In the genomic region with DNA sequence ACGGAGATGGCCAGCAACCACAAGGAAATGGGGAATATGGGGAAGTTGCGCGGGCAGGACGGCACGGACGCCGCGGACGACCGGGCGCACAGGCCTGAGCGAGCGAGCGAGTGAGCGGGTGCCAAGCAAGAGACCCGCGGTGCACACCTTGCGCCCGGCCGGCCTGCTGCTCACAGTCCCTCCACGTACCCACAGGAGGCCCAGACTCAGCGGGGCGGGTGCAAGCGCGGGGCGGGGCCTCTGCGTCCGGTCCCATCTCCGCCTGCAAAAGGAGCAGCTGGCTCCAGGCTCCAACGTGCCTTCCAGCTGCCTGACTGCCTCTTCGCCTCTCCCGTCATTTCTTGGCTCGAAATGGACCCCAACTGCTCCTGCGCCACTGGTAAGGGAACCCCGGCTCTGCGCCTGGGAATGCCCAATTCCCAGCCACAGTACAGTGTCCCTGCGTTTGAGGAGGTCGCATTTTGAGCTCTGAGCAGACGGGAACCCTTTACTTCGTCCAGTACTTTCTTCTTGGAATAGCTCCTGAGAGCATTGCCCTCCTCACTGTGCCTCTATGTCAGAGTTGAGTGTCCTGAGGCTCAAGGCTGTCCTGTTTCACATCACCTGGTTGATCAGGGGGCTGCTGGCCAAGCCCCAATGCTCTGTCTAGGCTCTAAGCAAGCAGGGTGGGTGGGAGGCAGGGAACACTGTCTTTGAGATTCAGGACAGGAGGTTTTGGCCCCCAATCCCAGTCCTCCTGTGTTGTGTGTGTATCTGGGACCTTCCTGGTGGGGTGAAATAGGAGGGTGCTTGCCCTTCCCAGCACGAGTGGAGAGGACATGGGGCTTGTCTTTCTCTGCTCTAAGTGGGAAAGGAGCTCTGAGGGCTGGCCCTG, we compare ENCODE assay signal across 10 cellular contexts. TPM values are rescaled to one million over a fixed set of nuclear protein-coding genes. Genes with fewer than 3 reads are reported as not detected.
A peak's percentile ranks its signal among the peaks of the same experiment; 100 is the strongest.
DNase-seq lines count a peak whose midpoint lies in the region; ATAC-seq, FAIRE-seq and TF ChIP-seq lines count a peak whose summit lies in the region.
"Had no signal": no experiment of that assay in that cellular context is flagged by ENCODE, and none has a peak within 500 bp of the region (broad histone marks: within the 10 kb centered on the region; RNA-seq: fewer than 3 reads in every experiment).

No MANE protein-coding gene starts in this region.

- H3K27me3 ChIP-seq in endocrine pancreas (ENCODE audit: control insufficient read depth, insufficient read depth, low read length) (no peaks in the 10 kb centered on the region), stomach (peaks cover 0 to 17% (median 0%) of the 10 kb centered on the region in 3 donors), BE2C (no peaks in the 10 kb centered on the region)

- TF ChIP-seq EP300 in stomach (IDR thresholded peaks at IDR 0.05): no peak

- H3K9me3 Mint-ChIP-seq in WTC11: no peaks in the 10 kb centered on the region

- H3K9me3 ChIP-seq in endocrine pancreas (ENCODE audit: control insufficient read depth, low read length) (no peaks in the 10 kb centered on the region), mesodermal cell (ENCODE audit: control insufficient read depth, low read length) (no peaks in the 10 kb centered on the region), stomach (no peaks in the 10 kb centered on the region), BE2C (no peaks in the 10 kb centered on the region)

- 11 to 13% methylated on average over 22 to 25 of the region's 41 CpGs for WGBS in mesodermal cell (ENCODE audit: insufficient coverage in 2 of 2), 2 experiments
- 1 to 5% (median 3%) methylated on average over 23 to 40 of the region's 41 CpGs for WGBS in stomach, 5 donors

- CTCF ChIA-PET in WTC11 (lab: Charles Lee): interaction anchor here (0.9 to 2.4 kb wide), 10 partner anchors 9 to 235 kb away, joined by 3 to 11 read pairs (median 4); a partner anchor contains a TSS

- peak overlapping the region; percentile 78 for H3K4me3 Mint-ChIP-seq in WTC11

- peak overlapping the region; percentile 22 for H3K9ac ChIP-seq in endocrine pancreas (ENCODE audit: control insufficient read depth, insufficient read depth, low read length)

- H3K27ac ChIP-seq in mesodermal cell (ENCODE audit: low read depth, low read length, severe bottlenecking) (no peak overlapping the region), stomach (peak overlapping the region; percentile 64 to 77 (median 70))
- H3K27ac ChIP-seq: epithelial cell of prostate had no signal

- TF ChIP-seq POLR2A in stomach (IDR thresholded peaks at IDR 0.05): no peak

- H3K4me3 ChIP-seq in endocrine pancreas (ENCODE audit: control insufficient read depth, insufficient read depth, low read length): no peak overlapping the region
- H3K4me3 ChIP-seq in mesodermal cell (ENCODE audit: extremely low read depth, insufficient read depth, low read length, poor library complexity, severe bottlenecking): peak overlapping the region; percentile 22
- H3K4me3 ChIP-seq in stomach: peak overlapping the region; percentile 42 to 47 (median 44)
- no peak overlapping the region for H3K4me3 ChIP-seq in BE2C (ENCODE audit: low read depth, low read length)

- DNase-seq in EL (peak; percentile 65), WTC11 (ENCODE audit: low spot score) (peak; percentile 66), stomach (peak; percentile 80), D721Med (ENCODE audit: insufficient read length, low spot score) (no peak), BE2C (no peak)

- POLR2A ChIA-PET in WTC11 (lab: Charles Lee): interaction anchor here (0.8 to 2.6 kb wide), 7 partner anchors 8 to 63 kb away, joined by 3 to 12 read pairs (median 4); a partner anchor contains a TSS

- H3K27me3 Mint-ChIP-seq in WTC11 (ENCODE audit: low read depth): peaks cover 95% of the 10 kb centered on the region

- no peak for TF ChIP-seq CTCF in WTC11 (IDR thresholded peaks at IDR 0.05)
- TF ChIP-seq CTCF in stomach (IDR thresholded peaks at IDR 0.05): peak in 1 of 7 experiments; percentile 3
- TF ChIP-seq CTCF in D721Med (IDR thresholded peaks at IDR 0.05; ENCODE audit: insufficient read depth, missing control alignments): no peak
- TF ChIP-seq CTCF in BE2C (IDR thresholded peaks at IDR 0.05; ENCODE audit: low read depth, low read length): no peak

- H3K27ac Mint-ChIP-seq in WTC11: no peak overlapping the region

- ATAC-seq in WTC11: peak; percentile 47
- ATAC-seq in HG02885 (IDR thresholded peaks at IDR 0.05; ENCODE audit: poor library complexity, unreplicated experiment): no peak
- ATAC-seq: HCT116 had no signal

- H3K36me3 Mint-ChIP-seq in WTC11: no peaks in the 10 kb centered on the region

- peaks cover 49% of the 10 kb centered on the region for H3K4me1 Mint-ChIP-seq in WTC11

- H3K36me3 ChIP-seq in endocrine pancreas (ENCODE audit: control insufficient read depth, insufficient read depth, low read length) (no peaks in the 10 kb centered on the region), mesodermal cell (ENCODE audit: control insufficient read depth, insufficient read depth, low read length) (no peaks in the 10 kb centered on the region), stomach (no peaks in the 10 kb centered on the region), BE2C (no peaks in the 10 kb centered on the region)

- H3K4me1 ChIP-seq in endocrine pancreas (ENCODE audit: control insufficient read depth, insufficient read depth, low read length) (no peaks in the 10 kb centered on the region), mesodermal cell (ENCODE audit: control insufficient read depth, insufficient read depth, low read length, poor library complexity, severe bottlenecking) (peaks cover 6% of the 10 kb centered on the region), stomach (peaks cover 14 to 39% (median 22%) of the 10 kb centered on the region in 4 donors), BE2C (no peaks in the 10 kb centered on the region)

- FAIRE-seq in D721Med (lab: Jason Lieb, UNC): no peak

- intact Hi-C loops in stomach (cut with DNase I; ENCODE audit: low total_unique reads): no loop called here

TF ChIP-seq in WTC11, 78 proteins besides CTCF, POLR2A, EP300 and RAD21 (continues in another document):
- TF ChIP-seq, protein P1, sequence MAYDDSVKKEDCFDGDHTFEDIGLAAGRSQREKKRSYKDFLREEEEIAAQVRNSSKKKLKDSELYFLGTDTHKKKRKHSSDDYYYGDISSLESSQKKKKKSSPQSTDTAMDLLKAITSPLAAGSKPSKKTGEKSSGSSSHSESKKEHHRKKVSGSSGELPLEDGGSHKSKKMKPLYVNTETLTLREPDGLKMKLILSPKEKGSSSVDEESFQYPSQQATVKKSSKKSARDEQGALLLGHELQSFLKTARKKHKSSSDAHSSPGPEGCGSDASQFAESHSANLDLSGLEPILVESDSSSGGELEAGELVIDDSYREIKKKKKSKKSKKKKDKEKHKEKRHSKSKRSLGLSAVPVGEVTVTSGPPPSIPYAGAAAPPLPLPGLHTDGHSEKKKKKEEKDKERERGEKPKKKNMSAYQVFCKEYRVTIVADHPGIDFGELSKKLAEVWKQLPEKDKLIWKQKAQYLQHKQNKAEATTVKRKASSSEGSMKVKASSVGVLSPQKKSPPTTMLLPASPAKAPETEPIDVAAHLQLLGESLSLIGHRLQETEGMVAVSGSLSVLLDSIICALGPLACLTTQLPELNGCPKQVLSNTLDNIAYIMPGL (CRISPR knock-in tag; IDR thresholded peaks at IDR 0.05): no peak
- TF ChIP-seq TP53 (CRISPR knock-in tag; IDR thresholded peaks at IDR 0.05): 0 out of 2 replicates have a peak, but pooled peaks have one; percentile 72

RNA-seq across cellular contexts. Expression of a gene that starts 8.1 kb away (rescaled TPM):
- 92.7 to 114 TPM (median 103 TPM) in 3 replicates for total RNA-seq in WTC11 (2021)
- 2.5 TPM for polyA plus RNA-seq in mesodermal cell (2013, experiment 1 of 2)
- 2.8 TPM for polyA plus RNA-seq in mesodermal cell (2013, experiment 2 of 2)
- 100 to 1,000 TPM in 4 of 5 donors, 10 to 100 TPM in 1; 16.1 to 704 (median 292) TPM for total RNA-seq in stomach
- polyA plus RNA-seq in stomach: 1,000 to 10,000 TPM in 2 of 3 donors, 100 to 1,000 TPM in 1; 445 to 1,956 (median 1,098) TPM
- polyA plus RNA-seq in BE2C (2012; ENCODE audit: insufficient read depth, insufficient read length, low read depth): not detected

RNA-seq across cellular contexts. Expression of a gene that starts 9.1 kb away (rescaled TPM):
- total RNA-seq in WTC11 (2021) (139 to 173 TPM (median 149 TPM) in 3 replicates), stomach (100 to 1,000 TPM in 3 of 5 donors, 10 to 100 TPM in 2; 38.8 to 291 (median 111) TPM)
- 17.4 TPM for polyA plus RNA-seq in mesodermal cell (2013, experiment 1 of 2)
- polyA plus RNA-seq in mesodermal cell (2013, experiment 2 of 2): 19.9 TPM
- 1,000 to 10,000 TPM in 2 of 3 donors, 100 to 1,000 TPM in 1; 949 to 1,839 (median 1,778) TPM for polyA plus RNA-seq in stomach
- 30.8 TPM for polyA plus RNA-seq in BE2C (2012; ENCODE audit: insufficient read depth, insufficient read length, low read depth)

RNA-seq across cellular contexts. Expression of a gene that starts 15.0 kb away (rescaled TPM):
- 4.5 to 4.8 TPM (median 4.7 TPM) in 3 replicates for total RNA-seq in WTC11 (2021)
- not detected for polyA plus RNA-seq in mesodermal cell (2013, experiment 1 of 2)
- not detected for polyA plus RNA-seq in mesodermal cell (2013, experiment 2 of 2)
- total RNA-seq in stomach: 10 to 100 TPM in 3 of 5 donors, 1 to 10 TPM in 1, not detected in 1; 5.2 to 57.4 (median 25.3) TPM
- 100 to 1,000 TPM; 135 to 155 (median 138) TPM for polyA plus RNA-seq in stomach
- polyA plus RNA-seq in BE2C (2012; ENCODE audit: insufficient read depth, insufficient read length, low read depth): not detected

RNA-seq across cellular contexts. Expression of a gene that starts 21.0 kb away (rescaled TPM):
- 0.94 to 2.8 TPM in 2 of 3 replicates, not detected in the other for total RNA-seq in WTC11 (2021)
- not detected for polyA plus RNA-seq in mesodermal cell (2013, experiment 1 of 2)
- not detected for polyA plus RNA-seq in mesodermal cell (2013, experiment 2 of 2)
- total RNA-seq in stomach: 10 to 100 TPM in 2 of 5 donors, 1 to 10 TPM in 2, not detected in 1; 3.3 to 56.7 (median 25.5) TPM
- 100 to 1,000 TPM; 117 to 185 (median 169) TPM for polyA plus RNA-seq in stomach
- not detected for polyA plus RNA-seq in BE2C (2012; ENCODE audit: insufficient read depth, insufficient read length, low read depth)

RNA-seq across cellular contexts. Expression of a gene that starts 28.1 kb away (rescaled TPM):
- 0.71 to 1.2 TPM (median 0.77 TPM) in 3 replicates for total RNA-seq in WTC11 (2021)
- polyA plus RNA-seq in mesodermal cell (2013, experiment 1 of 2): not detected
- not detected for polyA plus RNA-seq in mesodermal cell (2013, experiment 2 of 2)
- total RNA-seq in stomach: 1 to 10 TPM in 1 of 5 donors, not detected in 4; 2.2 TPM
- polyA plus RNA-seq in stomach: 1 to 10 TPM; 3.1 to 5.0 (median 4.9) TPM
- not detected for polyA plus RNA-seq in BE2C (2012; ENCODE audit: insufficient read depth, insufficient read length, low read depth)

Comparison
In these comparisons a context has a peak if more than half of its experiments do, and no peak if none do; other contexts are left out.
1. DNase-seq: peak in EL (single experiment), WTC11 (single experiment) and stomach (single experiment); none in D721Med (single experiment) and BE2C (single experiment).
2. H3K4me3 ChIP-seq: peak in mesodermal cell (single experiment) and stomach (4 of 4); none in endocrine pancreas (single experiment) and BE2C (single experiment).